ENCODE assay signal across 1 cellular context in the genomic region with DNA sequence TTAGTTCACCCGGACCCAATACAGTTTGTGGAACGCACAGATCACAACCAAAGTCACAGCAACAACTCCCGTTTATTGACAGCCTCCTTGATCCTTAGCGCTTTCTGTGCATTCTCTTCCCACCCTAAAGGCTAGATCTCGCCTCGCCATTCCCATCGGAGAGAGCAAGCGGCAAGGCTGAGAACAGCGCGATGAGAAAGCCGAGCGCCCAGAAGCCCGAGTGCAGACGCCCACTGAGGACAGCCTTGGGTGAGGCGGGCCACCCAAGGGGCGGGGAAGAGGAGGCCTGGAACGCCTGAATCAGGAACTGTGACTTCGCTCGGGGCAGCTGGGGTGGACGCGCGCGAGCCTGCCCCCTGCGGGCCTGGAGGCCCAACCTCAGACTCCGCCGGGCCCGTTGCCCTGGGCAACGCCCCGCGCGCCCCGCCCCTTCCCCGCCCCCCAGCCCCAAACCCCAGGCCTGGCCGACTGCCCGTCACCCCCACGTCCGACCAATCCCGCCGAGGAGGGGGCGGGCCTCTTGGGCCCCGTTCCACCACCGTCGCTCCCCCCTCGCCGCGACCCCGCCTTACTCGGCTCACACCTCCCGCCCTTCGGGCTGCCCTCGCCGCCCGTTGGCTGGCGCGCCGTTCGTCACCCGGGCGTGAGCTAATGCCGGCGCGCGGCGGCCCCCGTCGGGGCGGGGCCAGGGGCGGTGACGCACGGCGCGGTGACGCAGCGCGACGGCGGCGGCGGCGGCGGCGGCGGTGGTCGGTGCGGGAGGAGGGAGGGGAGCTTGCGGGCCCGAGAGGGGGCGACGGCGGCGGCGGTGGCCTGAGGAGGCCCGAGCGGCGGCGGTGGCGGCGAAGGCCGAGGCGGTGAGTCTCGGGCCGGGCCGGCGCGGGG.
TF ChIP-seq lines count a peak whose summit lies in the region.

A gene with protein sequence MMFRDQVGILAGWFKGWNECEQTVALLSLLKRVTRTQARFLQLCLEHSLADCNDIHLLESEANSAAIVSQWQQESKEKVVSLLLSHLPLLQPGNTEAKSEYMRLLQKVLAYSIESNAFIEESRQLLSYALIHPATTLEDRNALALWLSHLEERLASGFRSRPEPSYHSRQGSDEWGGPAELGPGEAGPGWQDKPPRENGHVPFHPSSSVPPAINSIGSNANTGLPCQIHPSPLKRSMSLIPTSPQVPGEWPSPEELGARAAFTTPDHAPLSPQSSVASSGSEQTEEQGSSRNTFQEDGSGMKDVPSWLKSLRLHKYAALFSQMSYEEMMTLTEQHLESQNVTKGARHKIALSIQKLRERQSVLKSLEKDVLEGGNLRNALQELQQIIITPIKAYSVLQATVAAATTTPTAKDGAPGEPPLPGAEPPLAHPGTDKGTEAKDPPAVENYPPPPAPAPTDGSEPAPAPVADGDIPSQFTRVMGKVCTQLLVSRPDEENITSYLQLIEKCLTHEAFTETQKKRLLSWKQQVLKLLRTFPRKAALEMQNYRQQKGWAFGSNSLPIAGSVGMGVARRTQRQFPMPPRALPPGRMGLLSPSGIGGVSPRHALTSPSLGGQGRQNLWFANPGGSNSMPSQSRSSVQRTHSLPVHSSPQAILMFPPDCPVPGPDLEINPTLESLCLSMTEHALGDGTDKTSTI (plus strand): TSS at position 702 of the 885 bp plus-strand sequence. CDS start 14,473 bp downstream, outside the sequence.

TF ChIP-seq in SK-N-SH, 30 proteins besides CTCF, POLR2A, EP300 and RAD21 (continued from another document):
- no peak for TF ChIP-seq ZBTB33 (IDR thresholded peaks at IDR 0.05; ENCODE audit: borderline replicate concordance, low read depth)
- TF ChIP-seq JUND (IDR thresholded peaks at IDR 0.05), result no peak
- peak; percentile 95 for TF ChIP-seq POLR2AphosphoS5 (IDR thresholded peaks at IDR 0.05; ENCODE audit: low read depth, low read length)
- TF ChIP-seq NRF1 (IDR thresholded peaks at IDR 0.05; ENCODE audit: low read depth, low read length), result no peak
- TF ChIP-seq RFX5 (IDR thresholded peaks at IDR 0.05; ENCODE audit: low read length), result peak; percentile 38
- TF ChIP-seq ELF1 (IDR thresholded peaks at IDR 0.05), result peak; percentile 84
- TF ChIP-seq GATA2 (CRISPR knock-in tag; IDR thresholded peaks at IDR 0.05), result no peak
- no peak for TF ChIP-seq FOSL2 (IDR thresholded peaks at IDR 0.05; ENCODE audit: borderline replicate concordance, low read depth)
- TF ChIP-seq, protein P1, sequence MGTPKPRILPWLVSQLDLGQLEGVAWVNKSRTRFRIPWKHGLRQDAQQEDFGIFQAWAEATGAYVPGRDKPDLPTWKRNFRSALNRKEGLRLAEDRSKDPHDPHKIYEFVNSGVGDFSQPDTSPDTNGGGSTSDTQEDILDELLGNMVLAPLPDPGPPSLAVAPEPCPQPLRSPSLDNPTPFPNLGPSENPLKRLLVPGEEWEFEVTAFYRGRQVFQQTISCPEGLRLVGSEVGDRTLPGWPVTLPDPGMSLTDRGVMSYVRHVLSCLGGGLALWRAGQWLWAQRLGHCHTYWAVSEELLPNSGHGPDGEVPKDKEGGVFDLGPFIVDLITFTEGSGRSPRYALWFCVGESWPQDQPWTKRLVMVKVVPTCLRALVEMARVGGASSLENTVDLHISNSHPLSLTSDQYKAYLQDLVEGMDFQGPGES (IDR thresholded peaks at IDR 0.05; ENCODE audit: low read depth, low read length), result no peak
- peak; percentile 84 for TF ChIP-seq TAF1 (IDR thresholded peaks at IDR 0.05; ENCODE audit: borderline replicate concordance, low read depth, low read length)
- no peak for TF ChIP-seq MEF2A (IDR thresholded peaks at IDR 0.05; ENCODE audit: borderline replicate concordance, low read depth)
- TF ChIP-seq RCOR1 (IDR thresholded peaks at IDR 0.05; ENCODE audit: low read length), result peak; percentile 78; the same call in 1 of the 2 replicates
- peak; percentile 20; the same call in 1 of the 2 replicates for TF ChIP-seq REST (IDR thresholded peaks at IDR 0.05; ENCODE audit: low read depth, low read length)
- TF ChIP-seq FOXM1 (IDR thresholded peaks at IDR 0.05; ENCODE audit: low read depth), result no peak
- TF ChIP-seq MAX (IDR thresholded peaks at IDR 0.05; ENCODE audit: low read depth), result peak; percentile 54
- peak; percentile 71; the same call in 1 of the 2 replicates for TF ChIP-seq SIN3A (IDR thresholded peaks at IDR 0.05; ENCODE audit: borderline replicate concordance, low read depth, low read length)
- no peak for TF ChIP-seq FOXJ3 (CRISPR knock-in tag; IDR thresholded peaks at IDR 0.05)
- peak; percentile 70 for TF ChIP-seq CHD2 (IDR thresholded peaks at IDR 0.05; ENCODE audit: low read length, partially characterized antibody)
- TF ChIP-seq EZH2phosphoT487 (IDR thresholded peaks at IDR 0.05; ENCODE audit: borderline replicate concordance, low read depth), result no peak
- TF ChIP-seq GABPA (IDR thresholded peaks at IDR 0.05; ENCODE audit: low read depth), result peak; percentile 75
- TF ChIP-seq MXI1 (IDR thresholded peaks at IDR 0.05; ENCODE audit: low read depth, low read length), result peak; percentile 71; the same call in 1 of the 2 replicates
